Comparison of ENCODE assay signal across 12 cellular contexts in genomic region chr14:92655802-92656201, GRCh38.
DNase-seq lines count a peak whose midpoint lies in the region; ATAC-seq, FAIRE-seq and TF ChIP-seq lines count a peak whose summit lies in the region.
"Had no signal": no experiment of that assay in that cellular context is flagged by ENCODE, and none has a peak within 500 bp of the region (broad histone marks: within the 10 kb centered on the region; RNA-seq: fewer than 3 reads in every experiment).

No MANE protein-coding gene starts in this region.

- H3K23ac ChIP-seq in H1 (ENCODE audit: insufficient read length): no peak overlapping the region

- H3K27ac ChIP-seq in HL-60 (replicated peaks): 0 out of 2 replicates have a peak overlapping the region, but pooled peaks have one; percentile 9
- no peak overlapping the region for H3K27ac ChIP-seq in H1 (ENCODE audit: low read depth, low read length)
- peak overlapping the region; percentile 60 for H3K27ac ChIP-seq in parathyroid adenoma
- H3K27ac ChIP-seq: C4-2B had no signal

- no peak overlapping the region for H3K56ac ChIP-seq in H1 (replicated peaks; ENCODE audit: insufficient read length, low read depth, low read length)

- H4K8ac ChIP-seq in H1 (ENCODE audit: extremely low read depth, insufficient read depth, low read length): peak overlapping the region; percentile 35; the same call in 1 of the 2 replicates

- no peak overlapping the region for H3K9ac ChIP-seq in H1 (replicated peaks in 1 of 4; ENCODE audit: extremely low read depth in 1 of 4, low read depth in 3 of 4, low read length in 3 of 4)
- no peak overlapping the region for H3K9ac ChIP-seq in parathyroid adenoma

- TF ChIP-seq CTCF in CD14-positive monocyte (IDR thresholded peaks at IDR 0.05) (no peak), HL-60 (IDR thresholded peaks at IDR 0.05; ENCODE audit: insufficient read depth, low read length) (no peak), H1 (IDR thresholded peaks at IDR 0.05; ENCODE audit: control extremely low read depth in 1 of 3, insufficient read depth in 1 of 3, low read depth in 1 of 3, low read length in 3 of 3) (no peak), parathyroid adenoma (IDR thresholded peaks at IDR 0.05) (no peak)

- no peak overlapping the region for H2BK12ac ChIP-seq in H1 (ENCODE audit: low read depth, low read length)

- H3K27ac Mint-ChIP-seq in CD14-positive monocyte: peak overlapping the region; percentile 100

- no peak overlapping the region for H2BK15ac ChIP-seq in H1 (ENCODE audit: low read length)

- no peaks in the 10 kb centered on the region for H3K23me2 ChIP-seq in H1 (ENCODE audit: low read depth, low read length)

- no peak overlapping the region for H3K18ac ChIP-seq in H1 (ENCODE audit: extremely low read depth, low read length)

- H2AK5ac ChIP-seq in H1 (ENCODE audit: low read depth, low read length): no peak overlapping the region

- H3K36me3 ChIP-seq in H1 (ENCODE audit: control insufficient read depth in 2 of 4, insufficient read depth in 4 of 4, low read length in 3 of 4) (no peaks in the 10 kb centered on the region), parathyroid adenoma (ENCODE audit: control insufficient read depth, insufficient read depth, low read length) (no peaks in the 10 kb centered on the region)

- no peak overlapping the region for H4K5ac ChIP-seq in H1 (ENCODE audit: insufficient read length, low read depth, low read length)

- peaks cover 69 to 80% of the 10 kb centered on the region in 2 donors for H3K36me3 Mint-ChIP-seq in CD14-positive monocyte

- no peaks in the 10 kb centered on the region for H3K79me2 ChIP-seq in H1 (ENCODE audit: control insufficient read depth in 1 of 2, insufficient read depth in 2 of 2, low read length in 2 of 2)
- no peaks in the 10 kb centered on the region for H3K79me2 ChIP-seq in parathyroid adenoma

- peaks cover 0 to 5% (median 0%) of the 10 kb centered on the region in 7 donors for H3K9me3 Mint-ChIP-seq in CD14-positive monocyte

- H4K91ac ChIP-seq in H1 (replicated peaks; ENCODE audit: insufficient read length, low read length): no peak overlapping the region

- no peak overlapping the region for H2BK5ac ChIP-seq in H1 (ENCODE audit: low read depth, low read length)

- no peak for ATAC-seq in GM19328 (IDR thresholded peaks at IDR 0.05; ENCODE audit: unreplicated experiment)
- no peak for ATAC-seq in HG03045 (IDR thresholded peaks at IDR 0.05; ENCODE audit: unreplicated experiment)

- no peaks in the 10 kb centered on the region for H4K20me1 ChIP-seq in H1 (replicated peaks in 1 of 2; ENCODE audit: control insufficient read depth in 1 of 2, insufficient read depth in 2 of 2, low read length in 2 of 2)

- H2AFZ ChIP-seq in H1 (ENCODE audit: low read length) (no peak overlapping the region), parathyroid adenoma (peak overlapping the region; percentile 76)

- intact Hi-C loops in CD14-positive monocyte (cut with micrococcal nuclease): loop anchor here (2.0 to 10.0 kb wide), 3 partner anchors 69 to 141 kb away; partner anchors contain the start of gene RIN3 (in 1 of the 2)

- H3K4me1 ChIP-seq in H1 (replicated peaks in 1 of 4; ENCODE audit: control insufficient read depth in 3 of 4, insufficient read depth in 4 of 4, low read length in 3 of 4): peaks cover 0 to 5% (median 2%) of the 10 kb centered on the region in 4 experiments; a peak in 2 of 7 replicates
- H3K4me1 ChIP-seq in parathyroid adenoma: peaks cover 17% of the 10 kb centered on the region

- 87% methylated on average over 7 of the region's 7 CpGs; no CpG with 5 or more reads in 1 of the 2 experiments for WGBS in H1 (ENCODE audit: extremely low coverage in 1 of 2, insufficient coverage in 1 of 2, insufficient read length in 1 of 2, insufficient replicate concordance in 2 of 2, low coverage in 1 of 2, low lambda C conversion rate in 2 of 2, missing lambda C conversion rate in 1 of 2), 2 experiments

- TF ChIP-seq RAD21 in H1 (IDR thresholded peaks at IDR 0.05 in 1 of 2, conservative IDR thresholded peaks at IDR 0.05 in 1 of 2; ENCODE audit: low read depth in 2 of 2, low read length in 2 of 2): no peak

- no peak overlapping the region for H3K4ac ChIP-seq in H1 (replicated peaks; ENCODE audit: insufficient read length, low read depth, low read length)

- H3K4me3 ChIP-seq in HL-60 (replicated peaks; ENCODE audit: insufficient read depth, low read length) (peak overlapping the region; percentile 19), H1 (ENCODE audit: extremely low read depth in 1 of 4, insufficient read depth in 2 of 4, low read depth in 3 of 4, low read length in 4 of 4) (no peak overlapping the region), parathyroid adenoma (ENCODE audit: low read depth, low read length) (no peak overlapping the region)

- H3K14ac ChIP-seq in H1 (ENCODE audit: insufficient read length): no peak overlapping the region

- no peak overlapping the region for H2BK20ac ChIP-seq in H1 (ENCODE audit: low read length)

- H3K4me1 Mint-ChIP-seq in CD14-positive monocyte: peaks cover 71% of the 10 kb centered on the region

- peaks cover 0 to 2% (median 0%) of the 10 kb centered on the region in 3 donors for H3K27me3 Mint-ChIP-seq in CD14-positive monocyte (ENCODE audit: low read depth in 3 of 3)

- H3K27me3 ChIP-seq in HL-60 (ENCODE audit: insufficient read depth, poor library complexity, severe bottlenecking): no peaks in the 10 kb centered on the region
- no peaks in the 10 kb centered on the region for H3K27me3 ChIP-seq in H1 (replicated peaks in 1 of 4; ENCODE audit: control insufficient read depth in 3 of 4, extremely low read depth in 1 of 4, insufficient read depth in 3 of 4, low read length in 3 of 4)
- no peaks in the 10 kb centered on the region for H3K27me3 ChIP-seq in parathyroid adenoma (ENCODE audit: control insufficient read depth, insufficient read depth, low read length)

- no peak for FAIRE-seq in H1 (lab: Jason Lieb, UNC)
- FAIRE-seq: astrocyte had no signal

- DNase-seq in CD14-positive monocyte (ENCODE audit: low spot score): no peak
- DNase-seq in HL-60 (ENCODE audit: low read depth in 1 of 2, low spot score in 1 of 2): no peak
- no peak for DNase-seq in H1 (ENCODE audit: low read depth in 1 of 2, low spot score in 2 of 2)
- DNase-seq in SW480 (ENCODE audit: low spot score): no peak
- DNase-seq in mesenteric fat pad (ENCODE audit: low spot score): no peak
- DNase-seq: NCI-H1417, NCI-H446 treated with DMSO at 0.1 percent for 48 hours had no signal

- no peak for TF ChIP-seq POLR2A in H1 (IDR thresholded peaks at IDR 0.05; ENCODE audit: control extremely low read depth in 1 of 2, low read depth in 2 of 2, low read length in 2 of 2)

- no peak overlapping the region for H3K4me2 ChIP-seq in H1 (ENCODE audit: insufficient read depth in 1 of 2, low read depth in 2 of 2, low read length in 2 of 2)
- H3K4me2 ChIP-seq in parathyroid adenoma (ENCODE audit: low read length): peak overlapping the region; percentile 21

- no peaks in the 10 kb centered on the region for H3K79me1 ChIP-seq in H1 (ENCODE audit: low read depth, low read length)

- H3K9me3 ChIP-seq in H1 (ENCODE audit: insufficient read depth in 2 of 2, low read depth in 1 of 2, low read length in 1 of 2): no peaks in the 10 kb centered on the region
- no peaks in the 10 kb centered on the region for H3K9me3 ChIP-seq in parathyroid adenoma (ENCODE audit: control insufficient read depth, low read length)

- peak overlapping the region; percentile 100 for H3K4me3 Mint-ChIP-seq in CD14-positive monocyte

- no peak overlapping the region for H2BK120ac ChIP-seq in H1 (replicated peaks; ENCODE audit: low read depth, low read length)

- POLR2A ChIA-PET in H1 (lab: Charles Lee; ENCODE audit: partially characterized antibody): no interaction called here

- CTCF ChIA-PET in H1 (lab: Charles Lee; ENCODE audit: partially characterized antibody): interaction anchor here (1.2 to 1.4 kb wide), 3 partner anchors 22 to 61 kb away, joined by 3 to 6 read pairs (median 3); no protein-coding TSS in a partner anchor

- TF ChIP-seq EP300 in H1 (IDR thresholded peaks at IDR 0.05; ENCODE audit: borderline replicate concordance in 1 of 2, low read depth in 2 of 2, low read length in 2 of 2): no peak

TF ChIP-seq in H1, 55 proteins besides CTCF, POLR2A, EP300 and RAD21 (continues in another document):
- no peak for TF ChIP-seq CEBPB (IDR thresholded peaks at IDR 0.05; ENCODE audit: low read depth, low read length)
- no peak for TF ChIP-seq CREB1 (IDR thresholded peaks at IDR 0.05)
- TF ChIP-seq MAFK (IDR thresholded peaks at IDR 0.05; ENCODE audit: low read depth, low read length): no peak
- no peak for TF ChIP-seq SIN3A (conservative IDR thresholded peaks at IDR 0.05 in 1 of 2, IDR thresholded peaks at IDR 0.05 in 1 of 2; ENCODE audit: low read depth in 1 of 2, low read length in 2 of 2)
- no peak for TF ChIP-seq TAF7 (optimal IDR thresholded peaks at IDR 0.05; ENCODE audit: borderline replicate concordance, low read depth, low read length)
- no peak for TF ChIP-seq POU5F1 (IDR thresholded peaks at IDR 0.05; ENCODE audit: low read depth, low read length)
- no peak for TF ChIP-seq SIRT6 (IDR thresholded peaks at IDR 0.05; ENCODE audit: low read length)
